In the genomic region with DNA sequence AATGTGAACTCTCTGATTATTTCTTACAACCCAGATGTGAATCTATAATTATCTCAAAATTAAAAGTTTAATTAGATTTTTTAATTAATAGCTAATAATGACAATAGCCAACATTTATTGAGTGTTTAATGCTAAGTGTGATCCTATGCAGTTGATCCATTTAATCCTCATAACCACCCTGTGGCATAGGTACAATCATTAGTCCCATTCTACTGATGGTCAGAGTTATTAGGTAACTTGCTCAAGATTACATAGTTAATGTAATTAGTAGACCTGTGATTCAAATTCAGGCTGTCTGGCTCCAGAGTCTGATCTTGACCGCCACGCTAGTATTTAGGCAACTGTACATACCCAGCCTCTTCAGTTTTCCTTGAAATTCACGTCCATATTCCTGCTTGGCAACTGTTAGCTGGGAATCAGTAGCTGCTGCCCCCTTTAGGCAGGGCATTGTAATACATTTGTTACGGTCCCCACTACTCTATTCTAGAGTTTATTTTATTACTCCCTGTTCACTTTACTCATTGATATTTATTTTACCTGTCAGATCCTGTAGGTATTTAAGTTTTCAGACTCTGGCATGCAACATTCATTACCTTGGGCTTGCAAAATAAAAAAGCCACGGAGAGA, we compare ENCODE assay signal across 8 cellular contexts. TPM values are rescaled to one million over a fixed set of nuclear protein-coding genes. Genes with fewer than 3 reads are reported as not detected.
DNase-seq lines count a peak whose midpoint lies in the region; ATAC-seq and TF ChIP-seq lines count a peak whose summit lies in the region.

No MANE protein-coding gene starts in this region.

- TF ChIP-seq EP300 in SK-N-SH (IDR thresholded peaks at IDR 0.05; ENCODE audit: borderline replicate concordance in 1 of 2, low read depth in 1 of 2, low read length in 1 of 2), result no peak

- H3K4me2 ChIP-seq in SK-N-SH, result no peak overlapping the region

- peaks cover 2 to 16% (median 5%) of the 10 kb centered on the region in 7 donors for H3K9me3 Mint-ChIP-seq in CD14-positive monocyte

- peak; percentile 36 for TF ChIP-seq RAD21 in SK-N-SH (IDR thresholded peaks at IDR 0.05; ENCODE audit: low read length)

- no peaks in the 10 kb centered on the region for H3K4me1 Mint-ChIP-seq in CD14-positive monocyte

- no peak overlapping the region for H2AFZ ChIP-seq in SK-N-SH (ENCODE audit: low read depth)

- no peaks in the 10 kb centered on the region for H3K36me3 Mint-ChIP-seq in CD14-positive monocyte

- H4K20me1 ChIP-seq in SK-N-SH (ENCODE audit: insufficient read depth), result no peaks in the 10 kb centered on the region

- H3K4me3 Mint-ChIP-seq in CD14-positive monocyte, result no peak overlapping the region

- DNase-seq in CD14-positive monocyte (ENCODE audit: low spot score) (no peak), GM20000 (ENCODE audit: low spot score) (peak; percentile 70), SK-N-SH (peak; percentile 49), iris pigment epithelial cell (ENCODE audit: low read depth) (peak; percentile 18), cerebellar nuclear complex (lab: John Stamatoyannopoulos, UW) (no peak), Ammon's horn (ENCODE audit: low spot score) (no peak), epidermal melanocyte (ENCODE audit: insufficient read length, low spot score) (no peak)

- H3K79me2 ChIP-seq in SK-N-SH (ENCODE audit: insufficient read depth), result no peaks in the 10 kb centered on the region

- ATAC-seq in GM19035 (IDR thresholded peaks at IDR 0.05; ENCODE audit: unreplicated experiment), result no peak

- H3K27ac ChIP-seq in SK-N-SH (ENCODE audit: low read depth in 2 of 2, low read length in 1 of 2), result no peak overlapping the region

- no peak overlapping the region for H3K9ac ChIP-seq in SK-N-SH

- POLR2A ChIA-PET in SK-N-SH (lab: Yijun Ruan, JAX), result no interaction called here

- H3K4me3 ChIP-seq in SK-N-SH (ENCODE audit: low read depth in 2 of 2, low read length in 1 of 2), result no peak overlapping the region

- intact Hi-C loops in CD14-positive monocyte (cut with micrococcal nuclease), result no loop called here

- peaks cover 0 to 2% (median 2%) of the 10 kb centered on the region in 3 donors for H3K27me3 Mint-ChIP-seq in CD14-positive monocyte (ENCODE audit: low read depth in 3 of 3)

- peak; percentile 86 for TF ChIP-seq CTCF in CD14-positive monocyte (IDR thresholded peaks at IDR 0.05)
- peak; percentile 58 for TF ChIP-seq CTCF in GM20000 (IDR thresholded peaks at IDR 0.05; ENCODE audit: extremely low read depth, missing control alignments)
- peak; percentile 62 for TF ChIP-seq CTCF in SK-N-SH (IDR thresholded peaks at IDR 0.05)

- 38% methylated on average over 5 of the region's 5 CpGs for WGBS in SK-N-SH (ENCODE audit: low lambda C conversion rate)

- no peaks in the 10 kb centered on the region for H3K27me3 ChIP-seq in SK-N-SH (ENCODE audit: insufficient read depth)

- CTCF ChIA-PET in SK-N-SH (lab: Yijun Ruan, JAX), result interaction anchor here (0.8 to 1.5 kb wide), 5 partner anchors 9 to 250 kb away, joined by 3 to 6 read pairs (median 4); no protein-coding TSS in a partner anchor

- H3K9me3 ChIP-seq in SK-N-SH, result no peaks in the 10 kb centered on the region

- no peak overlapping the region for H3K27ac Mint-ChIP-seq in CD14-positive monocyte

- H3K9me2 ChIP-seq in SK-N-SH, result no peaks in the 10 kb centered on the region

- H3K36me3 ChIP-seq in SK-N-SH (replicated peaks in 1 of 2; ENCODE audit: control insufficient read depth in 1 of 2, insufficient read depth in 2 of 2, low read length in 1 of 2), result no peaks in the 10 kb centered on the region

- H3K4me1 ChIP-seq in SK-N-SH (ENCODE audit: control insufficient read depth in 1 of 2, insufficient read depth in 2 of 2, low read depth in 1 of 2, low read length in 1 of 2), result no peaks in the 10 kb centered on the region

- H3F3A ChIP-seq in SK-N-SH (replicated peaks; ENCODE audit: insufficient read depth), result no peaks in the 10 kb centered on the region

TF ChIP-seq in SK-N-SH, 30 proteins besides CTCF, POLR2A, EP300 and RAD21 (continues in another document):
- no peak for TF ChIP-seq GABPA (IDR thresholded peaks at IDR 0.05; ENCODE audit: low read depth)
- TF ChIP-seq, protein P1, sequence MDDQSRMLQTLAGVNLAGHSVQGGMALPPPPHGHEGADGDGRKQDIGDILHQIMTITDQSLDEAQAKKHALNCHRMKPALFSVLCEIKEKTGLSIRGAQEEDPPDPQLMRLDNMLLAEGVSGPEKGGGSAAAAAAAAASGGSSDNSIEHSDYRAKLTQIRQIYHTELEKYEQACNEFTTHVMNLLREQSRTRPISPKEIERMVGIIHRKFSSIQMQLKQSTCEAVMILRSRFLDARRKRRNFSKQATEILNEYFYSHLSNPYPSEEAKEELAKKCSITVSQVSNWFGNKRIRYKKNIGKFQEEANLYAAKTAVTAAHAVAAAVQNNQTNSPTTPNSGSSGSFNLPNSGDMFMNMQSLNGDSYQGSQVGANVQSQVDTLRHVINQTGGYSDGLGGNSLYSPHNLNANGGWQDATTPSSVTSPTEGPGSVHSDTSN (IDR thresholded peaks at IDR 0.05), result no peak
- no peak for TF ChIP-seq FOSL2 (IDR thresholded peaks at IDR 0.05; ENCODE audit: borderline replicate concordance, low read depth)
- TF ChIP-seq TCF12 (IDR thresholded peaks at IDR 0.05), result no peak
- TF ChIP-seq JUND (IDR thresholded peaks at IDR 0.05), result no peak
- TF ChIP-seq, protein P2, sequence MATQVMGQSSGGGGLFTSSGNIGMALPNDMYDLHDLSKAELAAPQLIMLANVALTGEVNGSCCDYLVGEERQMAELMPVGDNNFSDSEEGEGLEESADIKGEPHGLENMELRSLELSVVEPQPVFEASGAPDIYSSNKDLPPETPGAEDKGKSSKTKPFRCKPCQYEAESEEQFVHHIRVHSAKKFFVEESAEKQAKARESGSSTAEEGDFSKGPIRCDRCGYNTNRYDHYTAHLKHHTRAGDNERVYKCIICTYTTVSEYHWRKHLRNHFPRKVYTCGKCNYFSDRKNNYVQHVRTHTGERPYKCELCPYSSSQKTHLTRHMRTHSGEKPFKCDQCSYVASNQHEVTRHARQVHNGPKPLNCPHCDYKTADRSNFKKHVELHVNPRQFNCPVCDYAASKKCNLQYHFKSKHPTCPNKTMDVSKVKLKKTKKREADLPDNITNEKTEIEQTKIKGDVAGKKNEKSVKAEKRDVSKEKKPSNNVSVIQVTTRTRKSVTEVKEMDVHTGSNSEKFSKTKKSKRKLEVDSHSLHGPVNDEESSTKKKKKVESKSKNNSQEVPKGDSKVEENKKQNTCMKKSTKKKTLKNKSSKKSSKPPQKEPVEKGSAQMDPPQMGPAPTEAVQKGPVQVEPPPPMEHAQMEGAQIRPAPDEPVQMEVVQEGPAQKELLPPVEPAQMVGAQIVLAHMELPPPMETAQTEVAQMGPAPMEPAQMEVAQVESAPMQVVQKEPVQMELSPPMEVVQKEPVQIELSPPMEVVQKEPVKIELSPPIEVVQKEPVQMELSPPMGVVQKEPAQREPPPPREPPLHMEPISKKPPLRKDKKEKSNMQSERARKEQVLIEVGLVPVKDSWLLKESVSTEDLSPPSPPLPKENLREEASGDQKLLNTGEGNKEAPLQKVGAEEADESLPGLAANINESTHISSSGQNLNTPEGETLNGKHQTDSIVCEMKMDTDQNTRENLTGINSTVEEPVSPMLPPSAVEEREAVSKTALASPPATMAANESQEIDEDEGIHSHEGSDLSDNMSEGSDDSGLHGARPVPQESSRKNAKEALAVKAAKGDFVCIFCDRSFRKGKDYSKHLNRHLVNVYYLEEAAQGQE (IDR thresholded peaks at IDR 0.05; ENCODE audit: low read depth, low read length), result no peak
- TF ChIP-seq ELF1 (IDR thresholded peaks at IDR 0.05), result no peak
- no peak for TF ChIP-seq MEF2A (IDR thresholded peaks at IDR 0.05; ENCODE audit: borderline replicate concordance, low read depth)
- TF ChIP-seq, protein P3, sequence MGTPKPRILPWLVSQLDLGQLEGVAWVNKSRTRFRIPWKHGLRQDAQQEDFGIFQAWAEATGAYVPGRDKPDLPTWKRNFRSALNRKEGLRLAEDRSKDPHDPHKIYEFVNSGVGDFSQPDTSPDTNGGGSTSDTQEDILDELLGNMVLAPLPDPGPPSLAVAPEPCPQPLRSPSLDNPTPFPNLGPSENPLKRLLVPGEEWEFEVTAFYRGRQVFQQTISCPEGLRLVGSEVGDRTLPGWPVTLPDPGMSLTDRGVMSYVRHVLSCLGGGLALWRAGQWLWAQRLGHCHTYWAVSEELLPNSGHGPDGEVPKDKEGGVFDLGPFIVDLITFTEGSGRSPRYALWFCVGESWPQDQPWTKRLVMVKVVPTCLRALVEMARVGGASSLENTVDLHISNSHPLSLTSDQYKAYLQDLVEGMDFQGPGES (IDR thresholded peaks at IDR 0.05; ENCODE audit: low read depth, low read length), result no peak
- TF ChIP-seq, protein P4, sequence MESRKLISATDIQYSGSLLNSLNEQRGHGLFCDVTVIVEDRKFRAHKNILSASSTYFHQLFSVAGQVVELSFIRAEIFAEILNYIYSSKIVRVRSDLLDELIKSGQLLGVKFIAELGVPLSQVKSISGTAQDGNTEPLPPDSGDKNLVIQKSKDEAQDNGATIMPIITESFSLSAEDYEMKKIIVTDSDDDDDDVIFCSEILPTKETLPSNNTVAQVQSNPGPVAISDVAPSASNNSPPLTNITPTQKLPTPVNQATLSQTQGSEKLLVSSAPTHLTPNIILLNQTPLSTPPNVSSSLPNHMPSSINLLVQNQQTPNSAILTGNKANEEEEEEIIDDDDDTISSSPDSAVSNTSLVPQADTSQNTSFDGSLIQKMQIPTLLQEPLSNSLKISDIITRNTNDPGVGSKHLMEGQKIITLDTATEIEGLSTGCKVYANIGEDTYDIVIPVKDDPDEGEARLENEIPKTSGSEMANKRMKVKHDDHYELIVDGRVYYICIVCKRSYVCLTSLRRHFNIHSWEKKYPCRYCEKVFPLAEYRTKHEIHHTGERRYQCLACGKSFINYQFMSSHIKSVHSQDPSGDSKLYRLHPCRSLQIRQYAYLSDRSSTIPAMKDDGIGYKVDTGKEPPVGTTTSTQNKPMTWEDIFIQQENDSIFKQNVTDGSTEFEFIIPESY (IDR thresholded peaks at IDR 0.05; ENCODE audit: borderline replicate concordance, low read depth), result no peak
- no peak for TF ChIP-seq MXI1 (IDR thresholded peaks at IDR 0.05; ENCODE audit: low read depth, low read length)
- no peak for TF ChIP-seq SIN3A (IDR thresholded peaks at IDR 0.05; ENCODE audit: borderline replicate concordance, low read depth, low read length)

RNA-seq across cellular contexts. Expression of a gene that starts 20.6 kb away (rescaled TPM):
- polyA plus RNA-seq in CD14-positive monocyte (under 1 TPM; 0.30 to 0.73 TPM), SK-N-SH (2012; rRNA removed) (0.85 and 1.3 TPM in 2 replicates)
- polyA plus RNA-seq in SK-N-SH (2012; cell fraction: cytosol; rRNA removed), result 1.1 and 1.5 TPM in 2 replicates
- polyA plus RNA-seq in SK-N-SH (2012; cell fraction: nucleus; rRNA removed), result 1.8 and 3.7 TPM in 2 replicates

RNA-seq across cellular contexts. Expression of a gene that starts 51.1 kb away (rescaled TPM):
- polyA plus RNA-seq in CD14-positive monocyte (10 to 100 TPM; 13.9 to 17.6 TPM), SK-N-SH (2012; rRNA removed) (16.2 and 17.0 TPM in 2 replicates)
- 22.6 and 25.7 TPM in 2 replicates for polyA plus RNA-seq in SK-N-SH (2012; cell fraction: cytosol; rRNA removed)
- 11.0 and 21.0 TPM in 2 replicates for polyA plus RNA-seq in SK-N-SH (2012; cell fraction: nucleus; rRNA removed)

Comparison
In these comparisons a context has a peak if more than half of its experiments do, and no peak if none do; other contexts are left out.
1. DNase-seq: peak in GM20000 (single experiment), SK-N-SH (single experiment) and iris pigment epithelial cell (single experiment); none in CD14-positive monocyte (single experiment), cerebellar nuclear complex (0 of 2), Ammon's horn (single experiment) and epidermal melanocyte (single experiment).
2. Peak in every context shown above with its lines, with median percentiles within 50 percentile points of each other: CTCF ChIP-seq.